29 cellular contexts compared by ENCODE assay signal in the genomic region with DNA sequence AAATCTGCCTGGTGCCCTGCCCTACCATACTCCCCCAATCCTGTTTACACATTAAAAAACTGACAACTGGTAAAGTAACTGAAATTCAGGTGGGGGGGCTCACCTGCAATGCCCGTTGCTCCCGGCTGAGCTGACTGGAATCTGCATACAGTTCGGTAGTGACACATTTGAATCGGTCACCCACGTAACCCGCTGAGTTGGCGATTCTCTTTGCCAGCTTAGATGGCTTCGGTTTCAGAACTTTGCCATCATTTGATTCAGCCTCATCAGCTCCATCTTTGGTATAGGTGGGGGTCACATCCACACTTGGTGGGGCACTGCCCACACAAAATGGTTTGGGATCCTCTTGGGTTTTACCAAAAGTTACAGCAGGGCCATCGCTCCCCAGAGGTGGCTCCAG.
"Had no signal": no experiment of that assay in that cellular context is flagged by ENCODE, and none has a peak within 500 bp of the region (broad histone marks: within the 10 kb centered on the region; RNA-seq: fewer than 3 reads in every experiment).

No MANE protein-coding gene starts in this region.

- H3K27ac Mint-ChIP-seq: activated B cell treated with CpG ODN at 0.5 μM for 24 hours; activated CD8-positive, alpha-beta T cell treated with anti-CD3 and anti-CD28 coated beads for 36 hours; activated naive CD4-positive, alpha-beta T cell treated with anti-CD3 and anti-CD28 coated beads for 36 hours; activated naive CD4-positive, alpha-beta T cell treated with anti-CD3 and anti-CD28 coated beads, Interleukin-2, amount 50 U/mL, for 72 hours; activated T-helper 1 cell treated with anti-CD3 and anti-CD28 coated beads, Interleukin-12 subunit alpha, Interleukin-12 subunit beta, Interleukin-2, Interleukin-4 antibody, amounts not matched to agents 30 ng/mL and 10 ng/mL and 1 ng/mL, durations not matched to agents 14 hours and 24 hours and 36 hours; T-helper 17 cell had no signal

- H3K27me3 Mint-ChIP-seq: activated B cell treated with CpG ODN at 0.5 μM for 24 hours; activated CD8-positive, alpha-beta T cell treated with anti-CD3 and anti-CD28 coated beads for 36 hours; central memory CD8-positive, alpha-beta T cell; T-helper 17 cell had no signal

- DNase-seq: activated B cell treated with CpG ODN at 0.5 μM for 24 hours; activated CD4-positive, alpha-beta T cell treated with anti-CD3 and anti-CD28 coated beads for 48 hours; activated CD4-positive, alpha-beta T cell treated with anti-CD3 and anti-CD28 coated beads, Interleukin-2, amount 50 U/mL, for 4 hours; activated CD4-positive, CD25-positive, alpha-beta regulatory T cell treated with anti-CD3 and anti-CD28 coated beads, Interleukin-2, amount 50 U/mL, for 72 hours; activated CD8-positive, alpha-beta T cell treated with anti-CD3 and anti-CD28 coated beads for 36 hours; activated gamma-delta T cell treated with Interleukin-2 at 50 U/mL for 16 hours; activated naive CD4-positive, alpha-beta T cell treated with anti-CD3 and anti-CD28 coated beads for 36 hours; activated T-cell treated with anti-CD3 and anti-CD28 coated beads, Interleukin-2, amount 50 U/mL, for 4 hours; adrenal gland; brain microvascular endothelial cell; NCI-H1092 treated with DMSO at 0.1 percent for 48 hours; NCI-H1417 treated with DMSO at 0.1 percent for 48 hours; NCI-H187 treated with DMSO at 0.1 percent for 48 hours; NCI-H2081; NCI-H2171 treated with DMSO at 0.1 percent for 48 hours; NCI-H2227 treated with DMSO at 0.1 percent for 48 hours; NCI-H446 treated with DMSO at 0.1 percent for 48 hours; NCI-H524; NCI-H748 treated with DMSO at 0.1 percent for 48 hours; NK-92 treated with Interleukin-12 subunit alpha and Interleukin-12 subunit beta, amount 100 ng/mL, for 24 hours; PC-3; Peyer's patch; RPMI8226; SIG-M5; T-cell; T-helper 17 cell had no signal

- H3K4me3 Mint-ChIP-seq: activated B cell treated with CpG ODN at 0.5 μM for 24 hours; activated CD8-positive, alpha-beta T cell treated with anti-CD3 and anti-CD28 coated beads for 36 hours; activated naive CD4-positive, alpha-beta T cell treated with anti-CD3 and anti-CD28 coated beads for 36 hours; activated T-cell treated with anti-CD3 and anti-CD28 coated beads, Interleukin-2, amount 50 U/mL, for 4 hours; activated T-helper 1 cell treated with anti-CD3 and anti-CD28 coated beads, Interleukin-12 subunit alpha, Interleukin-12 subunit beta, Interleukin-2, Interleukin-4 antibody, amounts not matched to agents 30 ng/mL and 10 ng/mL and 1 ng/mL, durations not matched to agents 14 hours and 24 hours and 36 hours; central memory CD8-positive, alpha-beta T cell; T-cell; T-helper 17 cell had no signal

- H3K9me3 Mint-ChIP-seq: activated B cell treated with CpG ODN at 0.5 μM for 24 hours; activated CD8-positive, alpha-beta T cell treated with anti-CD3 and anti-CD28 coated beads for 36 hours; activated naive CD4-positive, alpha-beta T cell treated with anti-CD3 and anti-CD28 coated beads for 36 hours; activated naive CD4-positive, alpha-beta T cell treated with anti-CD3 and anti-CD28 coated beads, Interleukin-2, amount 50 U/mL, for 72 hours; activated T-cell treated with anti-CD3 and anti-CD28 coated beads, Interleukin-2, amount 50 U/mL, for 4 hours; activated T-helper 1 cell treated with anti-CD3 and anti-CD28 coated beads, Interleukin-12 subunit alpha, Interleukin-12 subunit beta, Interleukin-2, Interleukin-4 antibody, amounts not matched to agents 30 ng/mL and 10 ng/mL and 1 ng/mL, durations not matched to agents 14 hours and 24 hours and 36 hours; central memory CD8-positive, alpha-beta T cell; T-cell had no signal
